Comparison of ENCODE assay signal across 8 cellular contexts in the genomic region with DNA sequence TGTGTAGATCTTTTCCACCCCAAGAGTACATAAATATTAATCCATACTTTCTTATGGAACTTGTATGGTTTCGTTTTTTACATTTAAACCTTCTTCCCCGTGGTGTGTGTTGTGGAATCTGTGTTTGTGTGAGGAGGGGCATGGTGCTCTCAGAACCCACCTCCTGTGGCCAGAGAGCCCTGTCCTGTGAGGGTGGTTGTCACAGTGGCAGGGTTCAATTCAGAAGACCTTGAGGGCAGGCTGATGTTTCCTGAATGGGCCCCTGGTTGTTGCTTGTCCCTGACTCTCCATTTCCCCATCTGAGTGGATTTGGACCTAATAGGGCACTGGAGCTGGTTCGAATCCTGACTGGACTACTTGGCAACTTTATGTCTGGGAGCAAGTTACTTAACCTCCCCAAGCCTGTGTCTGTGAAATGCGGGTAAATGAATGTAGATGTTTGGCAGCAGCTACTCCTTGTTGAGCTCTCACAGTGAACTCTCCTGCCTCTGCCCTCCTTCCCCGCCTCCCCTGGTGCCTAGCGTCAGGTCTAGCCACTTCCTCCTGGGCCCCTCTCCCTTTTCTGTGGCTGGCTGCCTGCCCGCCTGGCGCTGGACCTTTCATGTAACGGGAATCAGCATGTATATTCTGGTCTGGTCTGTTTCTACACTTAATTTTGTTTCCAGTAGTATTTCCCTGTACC. TPM values are rescaled to one million over a fixed set of nuclear protein-coding genes. Genes with fewer than 3 reads are reported as not detected.
DNase-seq lines count a peak whose midpoint lies in the region; ATAC-seq and TF ChIP-seq lines count a peak whose summit lies in the region.

No MANE protein-coding gene starts in this region.

- peaks cover 84% of the 10 kb centered on the region for H3K4me1 Mint-ChIP-seq in activated T-cell treated with anti-CD3 and anti-CD28 coated beads, Interleukin-2, amount 50 U/mL, for 24 hours (ENCODE audit: low read depth)

- H4K91ac ChIP-seq in trophoblast cell (ENCODE audit: low read depth, low read length): no peak overlapping the region

- H2BK120ac ChIP-seq in trophoblast cell (ENCODE audit: insufficient read depth, low read length, poor library complexity): no peak overlapping the region

- H3K9ac ChIP-seq in trophoblast cell (ENCODE audit: low read length): peak overlapping the region; percentile 33

- no peak overlapping the region for H2AK5ac ChIP-seq in trophoblast cell (ENCODE audit: low read length)

- peaks cover 14 to 21% of the 10 kb centered on the region in 2 experiments for H3K4me1 ChIP-seq in trophoblast cell (ENCODE audit: control insufficient read depth in 1 of 2, insufficient read depth in 2 of 2, low read length in 2 of 2)

- peaks cover 16% of the 10 kb centered on the region for H3K79me2 ChIP-seq in trophoblast cell (ENCODE audit: control insufficient read depth, insufficient read depth, low read length, poor library complexity)

- H4K12ac ChIP-seq in trophoblast cell (ENCODE audit: low read depth, low read length): no peak overlapping the region

- peak overlapping the region; percentile 33 for H3K18ac ChIP-seq in trophoblast cell (ENCODE audit: low read length)

- H3K4me3 ChIP-seq in MG63: peak overlapping the region; percentile 80
- peak overlapping the region; percentile 77 to 82 for H3K4me3 ChIP-seq in foreskin fibroblast (ENCODE audit: low read depth in 1 of 2, low read length in 2 of 2)
- H3K4me3 ChIP-seq in trophoblast cell (ENCODE audit: low read depth, low read length): no peak overlapping the region

- no CpG with 5 or more reads among the region's 9 CpGs for WGBS in trophoblast cell (ENCODE audit: extremely low coverage, insufficient coverage, insufficient read length)

- ATAC-seq in GM21528 (IDR thresholded peaks at IDR 0.05; ENCODE audit: low FRiP score, unreplicated experiment): no peak

- no peak overlapping the region for H3K4me2 ChIP-seq in trophoblast cell (ENCODE audit: low read length)

- peaks cover 86% of the 10 kb centered on the region for H3K36me3 Mint-ChIP-seq in activated T-cell treated with anti-CD3 and anti-CD28 coated beads, Interleukin-2, amount 50 U/mL, for 24 hours (ENCODE audit: low read depth)

- DNase-seq in GDM1 (lab: John Stamatoyannopoulos, UW) (peak; percentile 68), MG63 (peak; percentile 91), foreskin fibroblast (peak in 1 of 2 donors; percentile 77), trophoblast cell (peak; percentile 72 to 77), NCI-H1930 (lab: John Stamatoyannopoulos, UW) (no peak), NCI-H82 (lab: John Stamatoyannopoulos, UW) (no peak)
- peak; percentile 65 for DNase-seq in activated T-cell treated with anti-CD3 and anti-CD28 coated beads, Interleukin-2, amount 50 U/mL, for 24 hours

- no peak overlapping the region for H2AFZ ChIP-seq in trophoblast cell (ENCODE audit: insufficient read depth, low read length, poor library complexity)

- no peak overlapping the region for H3K23ac ChIP-seq in trophoblast cell (ENCODE audit: low read length)

- H3K4ac ChIP-seq in trophoblast cell (ENCODE audit: low read depth, low read length): peak overlapping the region; percentile 49

- no peaks in the 10 kb centered on the region for H3K27me3 ChIP-seq in MG63
- H3K27me3 ChIP-seq in trophoblast cell (ENCODE audit: insufficient read depth, low read length): no peaks in the 10 kb centered on the region

- no peak overlapping the region for H3K14ac ChIP-seq in trophoblast cell (ENCODE audit: low read length)

- H2BK12ac ChIP-seq in trophoblast cell (ENCODE audit: low read length): no peak overlapping the region

- H3K4me3 Mint-ChIP-seq in activated T-cell treated with anti-CD3 and anti-CD28 coated beads, Interleukin-2, amount 50 U/mL, for 24 hours: peak overlapping the region; percentile 100

- H3K27me3 Mint-ChIP-seq in activated T-cell treated with anti-CD3 and anti-CD28 coated beads, Interleukin-2, amount 50 U/mL, for 24 hours: no peaks in the 10 kb centered on the region

- H2BK5ac ChIP-seq in trophoblast cell (ENCODE audit: low read depth, low read length, poor library complexity): no peak overlapping the region

- peak overlapping the region; percentile 25 for H3K27ac ChIP-seq in trophoblast cell (ENCODE audit: low read depth, low read length)

- H3K36me3 ChIP-seq in MG63: peaks cover 69% of the 10 kb centered on the region
- H3K36me3 ChIP-seq in trophoblast cell (ENCODE audit: control insufficient read depth in 1 of 2, insufficient read depth in 2 of 2, low read length in 2 of 2): peaks cover 8 to 15% of the 10 kb centered on the region in 2 experiments

- TF ChIP-seq CTCF in foreskin fibroblast (IDR thresholded peaks at IDR 0.05; ENCODE audit: low read depth, low read length): no peak

- H3K79me1 ChIP-seq in trophoblast cell (ENCODE audit: low read length): peaks cover 6% of the 10 kb centered on the region

- H3K9me3 ChIP-seq in MG63 (no peaks in the 10 kb centered on the region; the same call in 1 of the 2 replicates), trophoblast cell (ENCODE audit: insufficient read depth, low read depth, low read length) (no peaks in the 10 kb centered on the region)

- H3K9me3 Mint-ChIP-seq in activated T-cell treated with anti-CD3 and anti-CD28 coated beads, Interleukin-2, amount 50 U/mL, for 24 hours: no peaks in the 10 kb centered on the region

- H3K27ac Mint-ChIP-seq in activated T-cell treated with anti-CD3 and anti-CD28 coated beads, Interleukin-2, amount 50 U/mL, for 24 hours: peak overlapping the region; percentile 100

- no peak overlapping the region for H4K8ac ChIP-seq in trophoblast cell (ENCODE audit: low read depth, low read length)

RNA-seq across cellular contexts. Expression of gene NEAT1, which starts 7.3 kb away (rescaled TPM):
- total RNA-seq in MG63 (2014; rRNA removed; shearing (Covaris generic); ENCODE audit: low replicate concordance): 4.8 and 7.7 TPM in 2 replicates
- 11.1 and 12.7 TPM in 2 replicates for polyA plus RNA-seq in trophoblast cell (2013)

RNA-seq across cellular contexts. Expression of gene FRMD8, which starts 43.4 kb away (rescaled TPM):
- 25.9 and 44.1 TPM in 2 replicates for total RNA-seq in MG63 (2014; rRNA removed; shearing (Covaris generic); ENCODE audit: low replicate concordance)
- polyA plus RNA-seq in trophoblast cell (2013): 21.2 and 22.9 TPM in 2 replicates

RNA-seq across cellular contexts. Expression of gene SLC25A45, which starts 47.4 kb away (rescaled TPM):
- 1.9 TPM in 2 replicates for total RNA-seq in MG63 (2014; rRNA removed; shearing (Covaris generic); ENCODE audit: low replicate concordance)
- 0.93 and 1.1 TPM in 2 replicates for polyA plus RNA-seq in trophoblast cell (2013)

Comparison
In these comparisons a context has a peak if more than half of its experiments do, and no peak if none do; other contexts are left out.
1. DNase-seq: peak in GDM1 (single experiment), MG63 (single experiment), activated T-cell treated with anti-CD3 and anti-CD28 coated beads, Interleukin-2, amount 50 U/mL, for 24 hours (single experiment) and trophoblast cell (2 of 2); none in NCI-H1930 (0 of 2) and NCI-H82 (single experiment).